Comparison of ENCODE assay signal across 1 cellular context in genomic region chr1:1518621-1519007, GRCh38. TPM values are rescaled to one million over a fixed set of nuclear protein-coding genes. Genes with fewer than 3 reads are reported as not detected.
"Had no signal": no experiment of that assay in that cellular context is flagged by ENCODE, and none has a peak within 500 bp of the region (broad histone marks: within the 10 kb centered on the region; RNA-seq: fewer than 3 reads in every experiment).

No MANE protein-coding gene starts in this region.

RNA-seq across cellular contexts. Expression of gene TMEM240, which starts 21.8 kb away (rescaled TPM):
- total RNA-seq: myocyte had no signal
